In genomic region chr12:34219046-34219770, GRCh38 we compare ENCODE assay signal across 8 cellular contexts.
DNase-seq lines count a peak whose midpoint lies in the region; ATAC-seq and TF ChIP-seq lines count a peak whose summit lies in the region.

No MANE protein-coding gene starts in this region.

- H3K27ac ChIP-seq in coronary artery: no peak overlapping the region
- H3K27ac ChIP-seq in skin epidermis: no peak overlapping the region

- DNase-seq in coronary artery (ENCODE audit: low spot score) (no peak), activated gamma-delta T cell (lab: John Stamatoyannopoulos, UW) (no peak), AML-193 (lab: John Stamatoyannopoulos, UW) (no peak), NCI-H187 (lab: John Stamatoyannopoulos, UW) (no peak), NCI-H82 treated with DMSO at 0.1 percent for 48 hours (lab: John Stamatoyannopoulos, UW; ENCODE audit: unreplicated experiment) (no peak)

- TF ChIP-seq CTCF in coronary artery (IDR thresholded peaks at IDR 0.05): no peak

- peak; percentile 8 for ATAC-seq in GM19372 (IDR thresholded peaks at IDR 0.05; ENCODE audit: low read depth, unreplicated experiment)
- ATAC-seq in HG03457 (IDR thresholded peaks at IDR 0.05; ENCODE audit: unreplicated experiment): peak; percentile 35

- H3K4me3 ChIP-seq in coronary artery (peak overlapping the region; percentile 42), skin epidermis (peak overlapping the region in 6 of 7 experiments; percentile 13 to 50 (median 30))
